Comparison of ENCODE assay signal across 1 cellular context in the genomic region with DNA sequence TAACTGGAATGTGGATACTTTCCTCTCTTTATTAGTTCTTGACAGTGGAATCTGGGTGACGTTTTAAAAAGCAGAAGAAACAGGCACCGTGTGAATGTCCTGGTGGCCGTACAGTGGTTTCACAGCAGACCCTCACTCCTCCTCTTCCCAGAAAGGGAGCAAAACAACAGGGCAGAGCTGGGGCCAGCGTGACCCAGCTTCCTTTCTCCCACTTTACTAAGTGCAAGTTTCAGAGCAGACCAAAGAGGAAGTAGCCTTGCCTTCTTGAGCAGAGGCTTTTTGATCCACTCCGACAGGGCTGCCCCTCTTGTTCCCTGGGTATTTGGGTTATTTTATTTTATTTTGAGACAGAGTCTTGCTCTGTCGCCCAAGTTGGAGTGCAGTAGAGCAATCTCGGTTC.
TF ChIP-seq lines count a peak whose summit lies in the region.

No MANE protein-coding gene starts in this region.

TF ChIP-seq in SK-N-SH, 30 proteins besides CTCF, POLR2A, EP300 and RAD21:
- no peak for TF ChIP-seq GATA2 (CRISPR knock-in tag; IDR thresholded peaks at IDR 0.05)
- TF ChIP-seq RCOR1 (IDR thresholded peaks at IDR 0.05; ENCODE audit: low read length), result no peak
- TF ChIP-seq NFIC (IDR thresholded peaks at IDR 0.05; ENCODE audit: borderline replicate concordance), result no peak
- TF ChIP-seq TCF12 (IDR thresholded peaks at IDR 0.05), result no peak
- TF ChIP-seq, protein P1, sequence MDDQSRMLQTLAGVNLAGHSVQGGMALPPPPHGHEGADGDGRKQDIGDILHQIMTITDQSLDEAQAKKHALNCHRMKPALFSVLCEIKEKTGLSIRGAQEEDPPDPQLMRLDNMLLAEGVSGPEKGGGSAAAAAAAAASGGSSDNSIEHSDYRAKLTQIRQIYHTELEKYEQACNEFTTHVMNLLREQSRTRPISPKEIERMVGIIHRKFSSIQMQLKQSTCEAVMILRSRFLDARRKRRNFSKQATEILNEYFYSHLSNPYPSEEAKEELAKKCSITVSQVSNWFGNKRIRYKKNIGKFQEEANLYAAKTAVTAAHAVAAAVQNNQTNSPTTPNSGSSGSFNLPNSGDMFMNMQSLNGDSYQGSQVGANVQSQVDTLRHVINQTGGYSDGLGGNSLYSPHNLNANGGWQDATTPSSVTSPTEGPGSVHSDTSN (IDR thresholded peaks at IDR 0.05), result no peak
- no peak for TF ChIP-seq TAF1 (IDR thresholded peaks at IDR 0.05; ENCODE audit: borderline replicate concordance, low read depth, low read length)
- no peak for TF ChIP-seq FOXJ3 (CRISPR knock-in tag; IDR thresholded peaks at IDR 0.05)
- no peak for TF ChIP-seq YY1 (IDR thresholded peaks at IDR 0.05; ENCODE audit: low read depth)
TF ChIP-seq in SK-N-SH: peak in this region for 0.
